29 cellular contexts compared by ENCODE assay signal in genomic region chr1:42721926-42722325, GRCh38. TPM values are rescaled to one million over a fixed set of nuclear protein-coding genes. Genes with fewer than 3 reads are reported as not detected.
"Had no signal": no experiment of that assay in that cellular context is flagged by ENCODE, and none has a peak within 500 bp of the region (broad histone marks: within the 10 kb centered on the region; RNA-seq: fewer than 3 reads in every experiment).

No MANE protein-coding gene starts in this region.

- H3K27ac ChIP-seq: cardiac muscle cell, colonic mucosa, dorsolateral prefrontal cortex, gastroesophageal sphincter, neutrophil, skin epidermis, uterus had no signal

- H3K4me3 ChIP-seq: cardiac muscle cell, colonic mucosa, dorsolateral prefrontal cortex, gastroesophageal sphincter, skin epidermis, uterus had no signal

- H3K36me3 ChIP-seq: cardiac muscle cell, colonic mucosa, neutrophil, uterus had no signal

- H3K27me3 ChIP-seq: cardiac muscle cell, colonic mucosa, dorsolateral prefrontal cortex, gastroesophageal sphincter, neutrophil, uterus had no signal

- ATAC-seq: activated CD4-positive, alpha-beta T cell treated with anti-CD3 and anti-CD28 coated beads for 36 hours; activated naive CD4-positive, alpha-beta T cell treated with anti-CD3 and anti-CD28 coated beads, Interleukin-2, amount 50 U/mL, for 72 hours; activated T-cell treated with anti-CD3 and anti-CD28 coated beads, Interleukin-2, amount 50 U/mL, for 72 hours; gastroesophageal sphincter; left colon; sciatic nerve; stimulated activated naive CD8-positive, alpha-beta T cell treated with anti-CD3 and anti-CD28 coated beads, Interleukin-15, amount 100 ng/mL, for 72 hours had no signal

- DNase-seq: activated CD4-positive, alpha-beta T cell treated with anti-CD3 and anti-CD28 coated beads for 36 hours; activated CD4-positive, CD25-positive, alpha-beta regulatory T cell; activated naive CD4-positive, alpha-beta T cell; activated T-cell treated with anti-CD3 and anti-CD28 coated beads for 4 hours; activated T-cell treated with anti-CD3 and anti-CD28 coated beads, Interleukin-2, amount 50 U/mL, for 72 hours; cerebellar nuclear complex; colonic mucosa; dorsolateral prefrontal cortex; effector memory CD4-positive, alpha-beta T cell; erythroblast; hippocampal formation; kidney; left colon; naive B cell; nephron progenitor cell; retina; stimulated activated CD4-positive, alpha-beta T cell treated with anti-CD3 and anti-CD28 coated beads, Interleukin-12 subunit alpha, Interleukin-12 subunit beta, amount 100 ng/mL, for 4 hours; stimulated activated CD4-positive, alpha-beta T cell treated with anti-CD3 and anti-CD28 coated beads, Interleukin-4, amount 100 ng/mL, for 1 hour; stimulated activated naive CD8-positive, alpha-beta T cell treated with anti-CD3 and anti-CD28 coated beads, Interleukin-15, amount 100 ng/mL, for 72 hours; substantia nigra; T-helper 2 cell; uterus had no signal

- H3K4me1 ChIP-seq: colonic mucosa, gastroesophageal sphincter, uterus had no signal

- H3K9me3 ChIP-seq: colonic mucosa, gastroesophageal sphincter, neutrophil, uterus had no signal

RNA-seq across cellular contexts. Expression of gene CLDN19, which starts 18.1 kb away (rescaled TPM):
- total RNA-seq: activated CD4-positive, alpha-beta T cell treated with anti-CD3 and anti-CD28 coated beads for 36 hours; activated naive CD4-positive, alpha-beta T cell treated with anti-CD3 and anti-CD28 coated beads, Interleukin-2, amount 50 U/mL, for 72 hours; activated T-cell treated with anti-CD3 and anti-CD28 coated beads, Interleukin-2, amount 50 U/mL, for 72 hours; colonic mucosa; left colon; osteocyte had no signal
